1 cellular context compared by ENCODE assay signal in genomic region chr12:13039557-13039956, GRCh38.
TF ChIP-seq lines count a peak whose summit lies in the region.

No MANE protein-coding gene starts in this region.

TF ChIP-seq in IMR-90, 13 proteins besides CTCF, POLR2A, EP300 and RAD21 (continued from another document):
- no peak for TF ChIP-seq USF2 (IDR thresholded peaks at IDR 0.05; ENCODE audit: low read depth, low read length)
TF ChIP-seq in IMR-90: peak in this region for 0.
